In the genomic region with DNA sequence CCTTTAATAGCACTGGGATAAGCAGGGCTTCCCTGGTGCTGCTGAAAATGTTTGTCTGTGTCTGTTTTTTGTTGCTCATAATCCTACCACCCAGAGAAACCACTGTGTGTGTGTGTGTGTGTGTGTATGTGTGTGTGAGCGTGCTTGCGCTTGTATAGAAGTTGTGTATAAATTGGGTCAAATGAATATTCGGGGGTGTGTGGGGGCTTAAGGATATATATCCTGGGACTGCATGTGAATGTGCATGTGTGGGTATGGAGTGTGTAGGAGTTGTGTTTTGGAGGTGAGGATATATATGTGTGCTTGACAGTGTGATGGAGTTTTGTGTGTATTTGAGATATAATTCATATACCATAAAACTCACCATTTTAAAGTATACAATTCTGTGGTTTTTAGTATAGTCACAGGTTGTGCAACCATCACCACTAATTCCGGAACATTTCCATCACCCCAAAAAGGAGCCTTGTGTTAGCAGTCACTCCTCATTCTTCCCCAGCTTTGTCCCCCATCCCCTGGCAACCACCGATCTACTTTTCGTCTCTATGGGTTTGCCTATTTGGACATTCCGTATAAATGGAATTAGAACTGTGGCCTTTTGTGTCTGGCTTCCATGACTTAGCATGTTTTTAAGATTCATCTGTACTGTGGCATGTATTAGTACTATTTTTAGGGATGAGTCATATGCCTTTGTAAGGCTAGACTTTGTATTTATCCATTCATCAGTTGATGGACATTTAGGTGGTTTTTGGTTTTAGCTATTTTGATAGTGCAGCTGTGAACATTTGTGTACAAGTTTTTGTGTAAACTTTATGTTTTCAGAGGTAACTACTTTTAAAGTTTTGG, we compare ENCODE assay signal across 8 cellular contexts. TPM values are rescaled to one million over a fixed set of nuclear protein-coding genes. Genes with fewer than 3 reads are reported as not detected.
DNase-seq lines count a peak whose midpoint lies in the region; ATAC-seq and TF ChIP-seq lines count a peak whose summit lies in the region.

No MANE protein-coding gene starts in this region.

- H3K79me2 ChIP-seq in PC-3 (ENCODE audit: low read length) (no peaks in the 10 kb centered on the region), neural progenitor cell (ENCODE audit: low read depth) (no peaks in the 10 kb centered on the region)

- H3K27ac ChIP-seq in PC-3 (ENCODE audit: low read length) (no peak overlapping the region), neural progenitor cell (no peak overlapping the region)

- H3K9ac ChIP-seq in PC-3 (ENCODE audit: low read length) (no peak overlapping the region), neural progenitor cell (no peak overlapping the region)

- H3K27ac Mint-ChIP-seq in T-helper 17 cell (no peak overlapping the region), neural progenitor cell (no peak overlapping the region)

- H3F3A ChIP-seq in PC-3 (ENCODE audit: low read length, unreplicated experiment), result no peaks in the 10 kb centered on the region
- no peaks in the 10 kb centered on the region for H3F3A ChIP-seq in neural progenitor cell (ENCODE audit: low read depth)

- H3K4me3 ChIP-seq in PC-3 (ENCODE audit: low read length) (no peak overlapping the region), neural progenitor cell (no peak overlapping the region)

- CTCF ChIA-PET in PC-3 (lab: Charles Lee), result no interaction called here

- H3K4me1 Mint-ChIP-seq in T-helper 17 cell (no peaks in the 10 kb centered on the region), neural progenitor cell (peaks cover 47% of the 10 kb centered on the region)

- H2AFZ ChIP-seq in PC-3 (ENCODE audit: low read length) (no peak overlapping the region), neural progenitor cell (replicated peaks) (no peak overlapping the region)

- POLR2A ChIA-PET in PC-3 (lab: Charles Lee; ENCODE audit: unreplicated experiment), result no interaction called here

- H3K36me3 Mint-ChIP-seq in T-helper 17 cell (ENCODE audit: low read depth) (no peaks in the 10 kb centered on the region), neural progenitor cell (peaks cover 23% of the 10 kb centered on the region)

- H3K4me3 Mint-ChIP-seq in T-helper 17 cell (no peak overlapping the region), neural progenitor cell (no peak overlapping the region)

- TF ChIP-seq CTCF in PC-3 (conservative IDR thresholded peaks at IDR 0.05; ENCODE audit: low read depth, low read length) (no peak), neural progenitor cell (IDR thresholded peaks at IDR 0.05) (no peak)

- no TSS peak for BruUV-seq in PC-3 (replicated peaks; lab: Mats Ljungman, UMichigan)

- H3K9me3 Mint-ChIP-seq in neural progenitor cell, result no peaks in the 10 kb centered on the region

- ATAC-seq in PC-3 (peak; percentile 73), sciatic nerve (peak; percentile 66), T-helper 17 cell (no peak)

- H3K27me3 ChIP-seq in PC-3 (ENCODE audit: low read length) (no peaks in the 10 kb centered on the region), neural progenitor cell (no peaks in the 10 kb centered on the region)

- H3K4me1 ChIP-seq in PC-3 (ENCODE audit: insufficient read depth, low read length) (peaks cover 11% of the 10 kb centered on the region), neural progenitor cell (peaks cover 8% of the 10 kb centered on the region)

- intact Hi-C loops in PC-3 (cut with micrococcal nuclease), result no loop called here
- intact Hi-C loops in sciatic nerve (cut with DNase I), result no loop called here
- intact Hi-C loops in posterior vena cava (cut with DNase I), result no loop called here

- no peaks in the 10 kb centered on the region for H3K27me3 Mint-ChIP-seq in T-helper 17 cell
- peaks cover 4% of the 10 kb centered on the region for H3K27me3 Mint-ChIP-seq in neural progenitor cell (ENCODE audit: insufficient read depth, low read depth)

- no peaks in the 10 kb centered on the region for H3K36me3 ChIP-seq in PC-3 (ENCODE audit: low read depth, low read length)
- H3K36me3 ChIP-seq in neural progenitor cell, result no peaks in the 10 kb centered on the region

- H3K4me2 ChIP-seq in PC-3 (ENCODE audit: low read length) (no peak overlapping the region), neural progenitor cell (no peak overlapping the region)

- DNase-seq in EL (peak; percentile 25), PC-3 (peak; percentile 56), fibroblast of peridontal ligament (ENCODE audit: extremely low read depth) (peak; percentile 76), sciatic nerve (ENCODE audit: low spot score) (no peak), T-helper 17 cell (no peak), posterior vena cava (ENCODE audit: low spot score) (no peak), neural progenitor cell (ENCODE audit: low spot score) (no peak), islet precursor cell (no peak)

- H3K9me3 ChIP-seq in PC-3 (ENCODE audit: low read length) (no peaks in the 10 kb centered on the region), T-helper 17 cell (ENCODE audit: control insufficient read depth, low read length, poor library complexity, severe bottlenecking) (no peaks in the 10 kb centered on the region), neural progenitor cell (ENCODE audit: low read depth) (no peaks in the 10 kb centered on the region)

- H4K20me1 ChIP-seq in PC-3 (ENCODE audit: low read length) (no peaks in the 10 kb centered on the region), neural progenitor cell (ENCODE audit: low read depth) (no peaks in the 10 kb centered on the region)

- H3K9me2 ChIP-seq in PC-3 (replicated peaks; ENCODE audit: low read length), result no peaks in the 10 kb centered on the region

RNA-seq across cellular contexts. Expression of gene TCTN1, which starts 25.6 kb away (rescaled TPM):
- total RNA-seq in PC-3 (2014; rRNA removed) (40.0 and 40.6 TPM in 2 replicates), sciatic nerve (41.0 TPM), T-helper 17 cell (1 to 10 TPM; 5.0 to 8.5 TPM), posterior vena cava (10 to 100 TPM; 24.0 to 35.8 TPM), neural progenitor cell (ENCODE audit: low replicate concordance) (42.7 and 48.6 TPM in 2 replicates)

RNA-seq across cellular contexts. Expression of gene HVCN1, which starts 49.4 kb away (rescaled TPM):
- total RNA-seq in PC-3 (2014; rRNA removed) (2.2 and 3.3 TPM in 2 replicates), sciatic nerve (7.5 TPM), T-helper 17 cell (1 to 10 TPM; 4.6 to 8.8 TPM), posterior vena cava (1 to 10 TPM; 3.6 to 8.5 TPM), neural progenitor cell (ENCODE audit: low replicate concordance) (12.0 and 16.4 TPM in 2 replicates)

RNA-seq across cellular contexts. Expression of gene PPTC7, which starts 56.4 kb away (rescaled TPM):
- total RNA-seq in PC-3 (2014; rRNA removed) (9.0 and 16.0 TPM in 2 replicates), sciatic nerve (23.8 TPM), T-helper 17 cell (10 to 100 TPM; 45.5 to 49.4 TPM), posterior vena cava (10 to 100 TPM; 21.5 to 34.5 TPM), neural progenitor cell (ENCODE audit: low replicate concordance) (9.1 and 11.2 TPM in 2 replicates)

Comparison
In these comparisons a context has a peak if more than half of its experiments do, and no peak if none do; other contexts are left out.
1. DNase-seq: peak in EL (single experiment), PC-3 (single experiment) and fibroblast of peridontal ligament (single experiment); none in sciatic nerve (single experiment), T-helper 17 cell (0 of 3), posterior vena cava (single experiment), neural progenitor cell (single experiment) and islet precursor cell (single experiment).